ENCODE assay signal across 15 cellular contexts in the genomic region with DNA sequence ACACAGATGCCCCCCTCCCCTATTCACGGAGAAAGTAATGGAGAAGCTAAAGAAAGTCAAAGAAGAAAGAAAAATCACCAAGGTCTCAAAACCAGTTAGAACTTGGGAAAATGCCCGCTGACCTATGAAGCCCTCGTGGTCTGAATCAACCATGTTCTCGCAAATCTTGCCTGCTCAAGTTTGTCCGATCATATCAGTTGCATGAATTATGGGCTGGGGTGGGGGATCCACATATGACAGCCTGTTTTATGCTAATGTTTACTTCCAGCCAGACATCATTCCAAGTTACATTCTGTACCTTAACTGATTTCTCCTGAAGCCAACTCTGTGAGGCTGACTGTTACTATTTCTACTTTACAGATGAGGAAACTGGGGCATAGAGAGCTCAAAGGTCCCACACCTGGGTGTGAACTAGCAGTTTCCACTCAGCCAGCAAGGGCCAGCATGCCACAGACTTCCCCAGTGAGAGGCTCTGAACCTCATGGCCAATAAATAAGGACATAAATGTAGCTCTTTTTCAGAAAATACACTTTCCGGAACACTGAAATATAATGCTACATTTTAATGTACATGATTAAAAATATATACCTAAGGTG. TPM values are rescaled to one million over a fixed set of nuclear protein-coding genes. Genes with fewer than 3 reads are reported as not detected.
DNase-seq lines count a peak whose midpoint lies in the region; ATAC-seq, FAIRE-seq and TF ChIP-seq lines count a peak whose summit lies in the region.
"Had no signal": no experiment of that assay in that cellular context is flagged by ENCODE, and none has a peak within 500 bp of the region (broad histone marks: within the 10 kb centered on the region; RNA-seq: fewer than 3 reads in every experiment).

No MANE protein-coding gene starts in this region.

- intact Hi-C loops in CD4-positive, alpha-beta T cell (cut with DNase I, micrococcal nuclease) = loop anchor here (5.0 to 10.0 kb wide), 3 partner anchors 33 to 871 kb away; a partner anchor contains a TSS

- peak overlapping the region; percentile 95 for H3K4me3 Mint-ChIP-seq in CD4-positive, alpha-beta T cell
- H3K4me3 Mint-ChIP-seq in activated naive CD8-positive, alpha-beta T cell treated with anti-CD3 and anti-CD28 coated beads for 36 hours = peak overlapping the region; percentile 32
- H3K4me3 Mint-ChIP-seq in naive thymus-derived CD8-positive, alpha-beta T cell = peak overlapping the region; percentile 57 to 98 (median 94)

- H3K27me3 Mint-ChIP-seq in CD4-positive, alpha-beta T cell = no peaks in the 10 kb centered on the region
- H3K27me3 Mint-ChIP-seq in activated naive CD8-positive, alpha-beta T cell treated with anti-CD3 and anti-CD28 coated beads for 36 hours = no peaks in the 10 kb centered on the region
- no peaks in the 10 kb centered on the region for H3K27me3 Mint-ChIP-seq in naive thymus-derived CD8-positive, alpha-beta T cell

- H3K9me3 ChIP-seq in CD4-positive, alpha-beta T cell (ENCODE audit: control insufficient read depth, low read length) = no peaks in the 10 kb centered on the region
- H3K9me3 ChIP-seq: SK-N-SH had no signal

- H3K27ac Mint-ChIP-seq in CD4-positive, alpha-beta T cell = peak overlapping the region; percentile 93
- no peak overlapping the region for H3K27ac Mint-ChIP-seq in activated naive CD8-positive, alpha-beta T cell treated with anti-CD3 and anti-CD28 coated beads for 36 hours
- peak overlapping the region in 9 of 10 donors; percentile 61 to 98 (median 94) for H3K27ac Mint-ChIP-seq in naive thymus-derived CD8-positive, alpha-beta T cell
- H3K27ac Mint-ChIP-seq: H9 had no signal

- peak; percentile 46 for FAIRE-seq in GM18507 (lab: Jason Lieb, UNC)

- CTCF ChIA-PET in CD4-positive, alpha-beta T cell (lab: Charles Lee) = interaction anchor here (1.2 to 10.0 kb wide), 2 partner anchors 35 to 188 kb away, joined by 5 to 50 read pairs; no protein-coding TSS in a partner anchor

- peak overlapping the region; percentile 88 for H3K27ac ChIP-seq in CD4-positive, alpha-beta T cell (ENCODE audit: low read depth, low read length)
- H3K27ac ChIP-seq: C4-2B had no signal

- no peak for TF ChIP-seq CTCF in CD4-positive, alpha-beta T cell (IDR thresholded peaks at IDR 0.05)

- peaks cover 59% of the 10 kb centered on the region for H3K36me3 Mint-ChIP-seq in CD4-positive, alpha-beta T cell (ENCODE audit: low read depth)
- H3K36me3 Mint-ChIP-seq in activated naive CD8-positive, alpha-beta T cell treated with anti-CD3 and anti-CD28 coated beads for 36 hours = peaks cover 28% of the 10 kb centered on the region
- peaks cover 5 to 35% (median 5%) of the 10 kb centered on the region in 3 donors for H3K36me3 Mint-ChIP-seq in naive thymus-derived CD8-positive, alpha-beta T cell

- no peak for DNase-seq in CD4-positive, alpha-beta T cell
- DNase-seq in GM18507 (ENCODE audit: extremely low spot score, insufficient read length, low read depth) (no peak), NCI-H510A (lab: John Stamatoyannopoulos, UW) (no peak)
- no peak for DNase-seq in activated naive CD8-positive, alpha-beta T cell treated with anti-CD3 and anti-CD28 coated beads for 36 hours
- DNase-seq in naive thymus-derived CD8-positive, alpha-beta T cell = no peak
- DNase-seq: activated effector memory CD4-positive, alpha-beta T cell treated with anti-CD3 and anti-CD28 coated beads, Interleukin-2, amount 50 U/mL, for 16 hours; caudate nucleus; H9; left cardiac atrium; SK-N-SH; substantia nigra had no signal

- peaks cover 81% of the 10 kb centered on the region for H3K4me1 Mint-ChIP-seq in CD4-positive, alpha-beta T cell (ENCODE audit: low read depth)
- H3K4me1 Mint-ChIP-seq in activated naive CD8-positive, alpha-beta T cell treated with anti-CD3 and anti-CD28 coated beads for 36 hours = peaks cover 68% of the 10 kb centered on the region
- peaks cover 46 to 82% (median 77%) of the 10 kb centered on the region in 4 donors for H3K4me1 Mint-ChIP-seq in naive thymus-derived CD8-positive, alpha-beta T cell

- H3K27me3 ChIP-seq in CD4-positive, alpha-beta T cell (ENCODE audit: control insufficient read depth, insufficient read depth, low read length) = no peaks in the 10 kb centered on the region

- ATAC-seq in CD4-positive, alpha-beta T cell (ENCODE audit: poor library complexity) = no peak
- ATAC-seq in naive thymus-derived CD8-positive, alpha-beta T cell = no peak
- no peak for ATAC-seq in GM21576 (IDR thresholded peaks at IDR 0.05; ENCODE audit: unreplicated experiment)
- ATAC-seq in GM21526 (IDR thresholded peaks at IDR 0.05; ENCODE audit: low FRiP score, unreplicated experiment) = no peak
- no peak for ATAC-seq in GM18873 (IDR thresholded peaks at IDR 0.05; ENCODE audit: low FRiP score, unreplicated experiment)
- ATAC-seq: left cardiac atrium had no signal

- POLR2A ChIA-PET in CD4-positive, alpha-beta T cell (lab: Charles Lee) = interaction anchor here (0.7 to 2.4 kb wide), 7 partner anchors 9 to 327 kb away, joined by 3 to 14 read pairs (median 6); a partner anchor contains a TSS
- POLR2A ChIA-PET in naive thymus-derived CD8-positive, alpha-beta T cell (lab: Charles Lee) = interaction anchor here (0.6 kb wide), 2 partner anchors 21 to 516 kb away, joined by 3 to 8 read pairs; no protein-coding TSS in a partner anchor

- H3K9me3 Mint-ChIP-seq in CD4-positive, alpha-beta T cell = no peaks in the 10 kb centered on the region
- no peaks in the 10 kb centered on the region for H3K9me3 Mint-ChIP-seq in activated naive CD8-positive, alpha-beta T cell treated with anti-CD3 and anti-CD28 coated beads for 36 hours
- no peaks in the 10 kb centered on the region for H3K9me3 Mint-ChIP-seq in naive thymus-derived CD8-positive, alpha-beta T cell

RNA-seq across cellular contexts. Expression of a gene that starts 2.1 kb away (rescaled TPM):
- 100 to 1,000 TPM; 164 to 165 TPM for total RNA-seq in CD4-positive, alpha-beta T cell
- 10 to 100 TPM; 34.1 to 35.8 TPM for total RNA-seq in activated naive CD8-positive, alpha-beta T cell treated with anti-CD3 and anti-CD28 coated beads for 36 hours
- 10 to 100 TPM; 72.7 to 75.2 TPM for total RNA-seq in naive thymus-derived CD8-positive, alpha-beta T cell
- polyA plus RNA-seq in naive thymus-derived CD8-positive, alpha-beta T cell = 100 to 1,000 TPM; 141 to 283 (median 248) TPM

RNA-seq across cellular contexts. Expression of a gene that starts 45.0 kb away (rescaled TPM):
- total RNA-seq in CD4-positive, alpha-beta T cell = 10 to 100 TPM; 12.5 to 13.5 TPM
- 10 to 100 TPM; 24.5 to 27.3 TPM for total RNA-seq in activated naive CD8-positive, alpha-beta T cell treated with anti-CD3 and anti-CD28 coated beads for 36 hours
- total RNA-seq in naive thymus-derived CD8-positive, alpha-beta T cell = 10 to 100 TPM; 14.9 to 15.3 TPM
- 1 to 10 TPM; 2.5 to 4.5 (median 4.3) TPM for polyA plus RNA-seq in naive thymus-derived CD8-positive, alpha-beta T cell

Comparison
In these comparisons a context has a peak if more than half of its experiments do, and no peak if none do; other contexts are left out.
1. H3K4me3 Mint-ChIP-seq: peak in every context shown above with its lines; median percentile 95 in CD4-positive, alpha-beta T cell; 94 in naive thymus-derived CD8-positive, alpha-beta T cell; 32 in activated naive CD8-positive, alpha-beta T cell treated with anti-CD3 and anti-CD28 coated beads for 36 hours.